Comparison of ENCODE assay signal across 11 cellular contexts in genomic region chr3:65854606-65855304, GRCh38.
DNase-seq lines count a peak whose midpoint lies in the region; ATAC-seq and TF ChIP-seq lines count a peak whose summit lies in the region.
"Had no signal": no experiment of that assay in that cellular context is flagged by ENCODE, and none has a peak within 500 bp of the region (broad histone marks: within the 10 kb centered on the region; RNA-seq: fewer than 3 reads in every experiment).

No MANE protein-coding gene starts in this region.

- DNase-seq in NCI-H2029 (lab: John Stamatoyannopoulos, UW) (peak; percentile 74), NCI-H2029 treated with DMSO at 0.1 percent for 48 hours (lab: John Stamatoyannopoulos, UW) (no peak), NCI-H1105 treated with DMSO at 0.1 percent for 48 hours (lab: John Stamatoyannopoulos, UW) (peak; percentile 57), prostate gland (ENCODE audit: low spot score) (peak; percentile 61), MG63 (no peak)
- no peak for DNase-seq in central memory CD8-positive, alpha-beta T cell (ENCODE audit: low spot score in 2 of 2)
- DNase-seq in activated T-cell treated with anti-CD3 and anti-CD28 coated beads, Interleukin-2, amount 50 U/mL, for 24 hours, result no peak
- DNase-seq: activated CD4-positive, CD25-positive, alpha-beta regulatory T cell treated with anti-CD3 and anti-CD28 coated beads, Interleukin-2, amount 50 U/mL, for 72 hours; anterior cingulate cortex; NCI-H774 had no signal

- H3K27ac Mint-ChIP-seq in central memory CD8-positive, alpha-beta T cell (ENCODE audit: low read depth), result no peak overlapping the region
- no peak overlapping the region for H3K27ac Mint-ChIP-seq in activated T-cell treated with anti-CD3 and anti-CD28 coated beads, Interleukin-2, amount 50 U/mL, for 24 hours

- H3K27me3 Mint-ChIP-seq in central memory CD8-positive, alpha-beta T cell, result no peaks in the 10 kb centered on the region
- no peaks in the 10 kb centered on the region for H3K27me3 Mint-ChIP-seq in activated T-cell treated with anti-CD3 and anti-CD28 coated beads, Interleukin-2, amount 50 U/mL, for 24 hours

- peaks cover 8% of the 10 kb centered on the region for H3K9me3 Mint-ChIP-seq in central memory CD8-positive, alpha-beta T cell
- no peaks in the 10 kb centered on the region for H3K9me3 Mint-ChIP-seq in activated T-cell treated with anti-CD3 and anti-CD28 coated beads, Interleukin-2, amount 50 U/mL, for 24 hours

- H3K36me3 ChIP-seq in prostate gland (no peaks in the 10 kb centered on the region), MG63 (no peaks in the 10 kb centered on the region)

- no peaks in the 10 kb centered on the region for H3K9me3 ChIP-seq in prostate gland
- H3K9me3 ChIP-seq in MG63, result no peaks in the 10 kb centered on the region

- H3K36me3 Mint-ChIP-seq in central memory CD8-positive, alpha-beta T cell (ENCODE audit: insufficient read depth), result peaks cover 3% of the 10 kb centered on the region
- H3K36me3 Mint-ChIP-seq in activated T-cell treated with anti-CD3 and anti-CD28 coated beads, Interleukin-2, amount 50 U/mL, for 24 hours (ENCODE audit: low read depth), result no peaks in the 10 kb centered on the region

- no peaks in the 10 kb centered on the region for H3K4me1 ChIP-seq in prostate gland (replicated peaks)

- H3K4me1 Mint-ChIP-seq in central memory CD8-positive, alpha-beta T cell, result no peaks in the 10 kb centered on the region
- H3K4me1 Mint-ChIP-seq in activated T-cell treated with anti-CD3 and anti-CD28 coated beads, Interleukin-2, amount 50 U/mL, for 24 hours (ENCODE audit: low read depth), result no peaks in the 10 kb centered on the region

- TF ChIP-seq CTCF in prostate gland (IDR thresholded peaks at IDR 0.05), result no peak

- H3K4me3 ChIP-seq in prostate gland, result no peak overlapping the region
- no peak overlapping the region for H3K4me3 ChIP-seq in MG63

- H3K27me3 ChIP-seq in prostate gland (replicated peaks; ENCODE audit: insufficient read depth), result no peaks in the 10 kb centered on the region
- H3K27me3 ChIP-seq in MG63, result no peaks in the 10 kb centered on the region

- H3K4me3 Mint-ChIP-seq in central memory CD8-positive, alpha-beta T cell, result no peak overlapping the region
- no peak overlapping the region for H3K4me3 Mint-ChIP-seq in activated T-cell treated with anti-CD3 and anti-CD28 coated beads, Interleukin-2, amount 50 U/mL, for 24 hours

- H3K27ac ChIP-seq in prostate gland, result no peak overlapping the region

- TF ChIP-seq POLR2A in prostate gland (IDR thresholded peaks at IDR 0.05), result no peak

- intact Hi-C loops in prostate gland (cut with DNase I), result no loop called here

- ATAC-seq in central memory CD8-positive, alpha-beta T cell (replicated peaks; ENCODE audit: extremely low read depth, poor library complexity, severe bottlenecking), result peak; percentile 32
- ATAC-seq in HG02938 (IDR thresholded peaks at IDR 0.05; ENCODE audit: unreplicated experiment), result no peak

- WGBS in prostate gland, result 33% methylated on average over 8 of the region's 8 CpGs

Comparison
In these comparisons a context has a peak if more than half of its experiments do, and no peak if none do; other contexts are left out.
1. DNase-seq: peak in NCI-H2029 (single experiment), NCI-H1105 treated with DMSO at 0.1 percent for 48 hours (single experiment) and prostate gland (single experiment); none in NCI-H2029 treated with DMSO at 0.1 percent for 48 hours (single experiment), central memory CD8-positive, alpha-beta T cell (0 of 2), activated T-cell treated with anti-CD3 and anti-CD28 coated beads, Interleukin-2, amount 50 U/mL, for 24 hours (single experiment) and MG63 (single experiment).